16 cellular contexts compared by ENCODE assay signal in the genomic region with DNA sequence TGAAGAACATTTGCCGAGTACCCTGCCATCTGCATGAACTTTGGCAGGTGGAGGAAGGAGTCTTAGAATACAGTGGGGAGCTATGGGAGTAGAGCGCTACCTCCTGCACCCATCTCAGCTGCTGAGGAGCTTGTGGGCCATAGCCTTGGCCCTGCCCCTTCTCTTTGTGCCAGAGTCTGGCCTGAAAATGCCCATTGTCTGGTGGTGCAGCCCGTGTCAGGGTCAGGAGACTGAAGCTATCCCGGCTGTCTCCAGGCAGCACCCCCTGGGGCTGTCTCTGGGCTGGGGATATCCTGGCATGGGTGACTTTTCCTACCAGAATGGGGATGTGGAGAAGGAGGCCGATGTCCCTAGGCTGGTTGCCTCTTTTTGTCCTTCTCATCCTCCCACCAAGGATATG.
DNase-seq lines count a peak whose midpoint lies in the region; TF ChIP-seq lines count a peak whose summit lies in the region.
"Had no signal": no experiment of that assay in that cellular context is flagged by ENCODE, and none has a peak within 500 bp of the region (broad histone marks: within the 10 kb centered on the region; RNA-seq: fewer than 3 reads in every experiment).

No MANE protein-coding gene starts in this region.

- H3K9me3 ChIP-seq in WERI-Rb-1 (ENCODE audit: severe bottlenecking) = no peaks in the 10 kb centered on the region

- no peak for TF ChIP-seq CTCF in WERI-Rb-1 (IDR thresholded peaks at IDR 0.05; ENCODE audit: low read depth, low read length)

- no peak overlapping the region for H3K4me3 ChIP-seq in WERI-Rb-1 (ENCODE audit: low read depth, low read length)
- H3K4me3 ChIP-seq: GM23248, PC-9 had no signal

- H3K36me3 ChIP-seq in WERI-Rb-1 = peaks cover 46% of the 10 kb centered on the region

- no peaks in the 10 kb centered on the region for H3K27me3 ChIP-seq in WERI-Rb-1 (ENCODE audit: insufficient read depth, low read depth, severe bottlenecking)

- no peak for DNase-seq in WERI-Rb-1
- DNase-seq in globus pallidus (ENCODE audit: low spot score) = peak; percentile 98
- DNase-seq in nucleus accumbens (lab: John Stamatoyannopoulos, UW) = peak in 52 of 56 donors; percentile 27 to 95 (median 80)
- DNase-seq in substantia nigra (lab: John Stamatoyannopoulos, UW) = peak in 48 of 49 donors; percentile 30 to 95 (median 82)
- no peak for DNase-seq in 8988T
- DNase-seq in NCI-H524 (lab: John Stamatoyannopoulos, UW) = no peak
- no peak for DNase-seq in D341Med (ENCODE audit: low spot score)
- DNase-seq: AML-193; CD4-positive, alpha-beta T cell; GM23248; KBM-7; NCI-H1092; NCI-H1694; NCI-H2107; NCI-H748 treated with DMSO at 0.1 percent for 48 hours; PC-9 had no signal

- H3K27ac ChIP-seq in WERI-Rb-1 (peak overlapping the region; percentile 79), substantia nigra (ENCODE audit: low read depth, low read length, poor library complexity, severe bottlenecking) (peak overlapping the region; percentile 98)
- H3K27ac ChIP-seq: GM23248, PC-9 had no signal

Comparison
In these comparisons a context has a peak if more than half of its experiments do, and no peak if none do; other contexts are left out.
1. DNase-seq: peak in globus pallidus (single experiment), nucleus accumbens (52 of 56) and substantia nigra (48 of 49); none in WERI-Rb-1 (single experiment), 8988T (single experiment), NCI-H524 (0 of 2) and D341Med (single experiment).